8 cellular contexts compared by ENCODE assay signal in the genomic region with DNA sequence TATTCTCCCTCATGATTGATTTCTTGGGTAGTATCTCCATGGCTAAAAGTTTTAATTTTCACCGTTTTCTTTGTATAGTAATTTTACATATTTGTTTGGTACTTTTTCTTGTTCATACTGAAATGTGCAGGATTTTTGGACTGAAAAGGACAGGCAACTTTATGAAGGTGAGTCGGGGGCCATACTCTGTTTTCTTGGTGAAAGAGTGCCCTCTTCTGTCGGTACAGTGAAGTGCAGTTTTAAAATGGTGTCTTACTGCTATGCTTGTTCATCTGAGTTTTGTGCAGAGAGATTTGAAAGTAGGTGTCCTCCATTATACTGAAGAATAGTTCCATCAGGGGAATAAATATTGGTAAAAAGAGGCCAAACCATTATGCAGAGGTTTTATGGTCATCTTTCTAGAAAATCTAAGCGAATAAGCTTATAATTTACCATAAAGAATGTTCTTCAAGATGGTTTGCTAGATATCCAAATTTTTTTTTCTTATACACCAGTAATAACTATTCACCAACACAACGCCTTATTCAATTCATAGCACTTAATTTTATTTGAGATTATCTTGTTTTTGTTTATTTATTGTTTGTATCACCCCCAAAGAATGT. TPM values are rescaled to one million over a fixed set of nuclear protein-coding genes. Genes with fewer than 3 reads are reported as not detected.
A peak's percentile ranks its signal among the peaks of the same experiment; 100 is the strongest.
DNase-seq lines count a peak whose midpoint lies in the region; ATAC-seq and TF ChIP-seq lines count a peak whose summit lies in the region.

No MANE protein-coding gene starts in this region.

- peaks cover 7% of the 10 kb centered on the region for H3K27me3 Mint-ChIP-seq in activated T-cell treated with anti-CD3 and anti-CD28 coated beads, Interleukin-2, amount 50 U/mL, for 72 hours (ENCODE audit: low read depth)

- peak; percentile 69 for TF ChIP-seq CTCF in HFF-Myc (IDR thresholded peaks at IDR 0.05; ENCODE audit: low read depth, low read length, missing control alignments)
- TF ChIP-seq CTCF in cardiac fibroblast (IDR thresholded peaks at IDR 0.05; ENCODE audit: low read depth, low read length) = peak; percentile 70

- no peak overlapping the region for H3K4me3 ChIP-seq in HFF-Myc (replicated peaks; ENCODE audit: low read depth, low read length)
- no peak overlapping the region for H3K4me3 ChIP-seq in cardiac fibroblast (replicated peaks in 1 of 2; ENCODE audit: low read depth in 2 of 2, low read length in 2 of 2)

- no peak for ATAC-seq in activated T-cell treated with anti-CD3 and anti-CD28 coated beads, Interleukin-2, amount 50 U/mL, for 72 hours (replicated peaks in 1 of 2)
- ATAC-seq in HG03469 (IDR thresholded peaks at IDR 0.05; ENCODE audit: unreplicated experiment) = no peak

- no peaks in the 10 kb centered on the region for H3K4me1 Mint-ChIP-seq in activated T-cell treated with anti-CD3 and anti-CD28 coated beads, Interleukin-2, amount 50 U/mL, for 72 hours (ENCODE audit: low read depth)

- H3K9me3 Mint-ChIP-seq in activated T-cell treated with anti-CD3 and anti-CD28 coated beads, Interleukin-2, amount 50 U/mL, for 72 hours = no peaks in the 10 kb centered on the region

- H3K36me3 Mint-ChIP-seq in activated T-cell treated with anti-CD3 and anti-CD28 coated beads, Interleukin-2, amount 50 U/mL, for 72 hours (ENCODE audit: insufficient read depth in 2 of 2) = no peaks in the 10 kb centered on the region

- DNase-seq in activated T-cell treated with anti-CD3 and anti-CD28 coated beads, Interleukin-2, amount 50 U/mL, for 72 hours = peak; percentile 18 to 36
- DNase-seq in activated T-cell treated with anti-CD3 and anti-CD28 coated beads for 4 hours (no peak), HFF-Myc (ENCODE audit: extremely low read depth, low read depth) (peak; percentile 29), NCI-H526 treated with DMSO at 0.1 percent for 48 hours (lab: John Stamatoyannopoulos, UW) (peak; percentile 12), cardiac fibroblast (ENCODE audit: low read depth in 2 of 2) (peak; percentile 59 to 63), myocyte (ENCODE audit: low read depth) (peak; percentile 75), 8988T (no peak)

- no peak overlapping the region for H3K27ac Mint-ChIP-seq in activated T-cell treated with anti-CD3 and anti-CD28 coated beads, Interleukin-2, amount 50 U/mL, for 72 hours

- no peak overlapping the region for H3K4me3 Mint-ChIP-seq in activated T-cell treated with anti-CD3 and anti-CD28 coated beads, Interleukin-2, amount 50 U/mL, for 72 hours

RNA-seq across cellular contexts. Expression of gene SERPINB13, which starts 8.7 kb away (rescaled TPM):
- not detected for total RNA-seq in activated T-cell treated with anti-CD3 and anti-CD28 coated beads, Interleukin-2, amount 50 U/mL, for 72 hours
- total RNA-seq in myocyte = not detected in 2 replicates
- polyA plus RNA-seq in myocyte (2012) = not detected

RNA-seq across cellular contexts. Expression of gene SERPINB12, which starts 36.3 kb away (rescaled TPM):
- total RNA-seq in activated T-cell treated with anti-CD3 and anti-CD28 coated beads, Interleukin-2, amount 50 U/mL, for 72 hours = not detected
- total RNA-seq in myocyte = 0.68 and 1.9 TPM in 2 replicates
- polyA plus RNA-seq in myocyte (2012) = 0.57 TPM

Comparison
In these comparisons a context has a peak if more than half of its experiments do, and no peak if none do; other contexts are left out.
1. DNase-seq: peak in activated T-cell treated with anti-CD3 and anti-CD28 coated beads, Interleukin-2, amount 50 U/mL, for 72 hours (2 of 2), HFF-Myc (single experiment), NCI-H526 treated with DMSO at 0.1 percent for 48 hours (single experiment), cardiac fibroblast (2 of 2) and myocyte (single experiment); none in activated T-cell treated with anti-CD3 and anti-CD28 coated beads for 4 hours (single experiment) and 8988T (single experiment).